Comparison of ENCODE assay signal across 1 cellular context in the genomic region with DNA sequence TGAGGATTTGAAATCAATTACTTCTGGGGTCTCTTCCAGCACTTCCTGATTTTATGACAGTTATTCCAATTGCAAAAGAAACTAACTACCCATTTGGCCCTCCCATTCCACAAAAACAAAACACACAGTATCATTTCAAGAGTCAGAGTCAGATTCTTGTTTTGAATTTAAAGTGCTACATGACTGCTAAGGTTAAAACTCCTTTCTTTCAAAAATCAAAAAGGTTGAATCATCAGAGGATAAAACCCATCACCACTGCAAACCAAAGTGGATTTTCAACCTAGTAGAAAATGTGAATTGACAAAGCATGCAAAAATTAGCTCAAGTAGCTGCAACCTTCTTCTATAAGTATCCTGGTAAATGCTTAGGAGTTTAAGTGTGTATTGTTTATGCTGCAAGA.
TF ChIP-seq lines count a peak whose summit lies in the region.

No MANE protein-coding gene starts in this region.

TF ChIP-seq in WTC11, 78 proteins besides CTCF, POLR2A, EP300 and RAD21 (continued from another document):
- TF ChIP-seq, protein P1, sequence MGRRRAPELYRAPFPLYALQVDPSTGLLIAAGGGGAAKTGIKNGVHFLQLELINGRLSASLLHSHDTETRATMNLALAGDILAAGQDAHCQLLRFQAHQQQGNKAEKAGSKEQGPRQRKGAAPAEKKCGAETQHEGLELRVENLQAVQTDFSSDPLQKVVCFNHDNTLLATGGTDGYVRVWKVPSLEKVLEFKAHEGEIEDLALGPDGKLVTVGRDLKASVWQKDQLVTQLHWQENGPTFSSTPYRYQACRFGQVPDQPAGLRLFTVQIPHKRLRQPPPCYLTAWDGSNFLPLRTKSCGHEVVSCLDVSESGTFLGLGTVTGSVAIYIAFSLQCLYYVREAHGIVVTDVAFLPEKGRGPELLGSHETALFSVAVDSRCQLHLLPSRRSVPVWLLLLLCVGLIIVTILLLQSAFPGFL (CRISPR knock-in tag; IDR thresholded peaks at IDR 0.05; ENCODE audit: borderline replicate concordance), result no peak
